ENCODE assay signal across 12 cellular contexts in the genomic region with DNA sequence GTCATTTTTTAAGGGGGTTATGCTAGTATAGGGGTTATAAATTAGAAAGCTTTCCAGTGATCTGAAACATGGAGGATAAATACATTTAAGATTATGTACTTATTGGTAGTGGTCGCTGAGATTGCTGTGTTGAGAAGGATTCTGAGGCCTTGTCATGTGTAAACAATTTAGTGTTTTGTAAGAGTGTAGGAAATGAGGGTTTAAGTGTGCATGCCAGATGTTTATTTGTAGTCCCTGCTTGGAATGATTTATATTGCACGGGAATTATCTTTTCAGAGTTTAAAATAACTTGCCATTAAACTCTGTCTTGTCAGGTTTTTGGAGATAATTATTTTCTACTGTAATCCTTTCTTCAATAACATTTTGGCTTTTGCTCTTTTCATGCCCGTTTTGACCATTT.
"Had no signal": no experiment of that assay in that cellular context is flagged by ENCODE, and none has a peak within 500 bp of the region (broad histone marks: within the 10 kb centered on the region; RNA-seq: fewer than 3 reads in every experiment).

No MANE protein-coding gene starts in this region.

- H3K4me1 ChIP-seq: ascending aorta, esophagus squamous epithelium, gastroesophageal sphincter had no signal

- H3K9me3 ChIP-seq: esophagus squamous epithelium had no signal

- H3K27ac ChIP-seq: ascending aorta, esophagus squamous epithelium, gastroesophageal sphincter, WERI-Rb-1 had no signal

- DNase-seq: activated CD4-positive, alpha-beta T cell treated with anti-CD3 and anti-CD28 coated beads for 36 hours; activated CD8-positive, alpha-beta memory T cell treated with anti-CD3 and anti-CD28 coated beads, Interleukin-2, amount 50 U/mL, for 48 hours; activated naive CD8-positive, alpha-beta T cell treated with anti-CD3 and anti-CD28 coated beads, Interleukin-2, amount 10 ng/mL, durations not matched to agents 7 days and 5 days; esophagus squamous epithelium; kidney; stimulated activated naive CD4-positive, alpha-beta T cell treated with Interleukin-2 at 50 U/mL for 16 hours; WERI-Rb-1 had no signal

- H3K36me3 ChIP-seq: ascending aorta, gastroesophageal sphincter, WERI-Rb-1 had no signal

- FAIRE-seq: bronchial epithelial cell had no signal

- H3K4me3 ChIP-seq: ascending aorta, esophagus squamous epithelium, gastroesophageal sphincter had no signal

- ATAC-seq: activated CD4-positive, alpha-beta T cell treated with anti-CD3 and anti-CD28 coated beads for 36 hours; activated CD8-positive, alpha-beta T cell treated with anti-CD3 and anti-CD28 coated beads, Interleukin-2, amount 10 ng/mL, durations not matched to agents 7 days and 5 days; gastroesophageal sphincter; sciatic nerve had no signal
